20 cellular contexts compared by ENCODE assay signal in genomic region chr6:54245265-54245664, GRCh38.
DNase-seq lines count a peak whose midpoint lies in the region; ATAC-seq and TF ChIP-seq lines count a peak whose summit lies in the region.
"Had no signal": no experiment of that assay in that cellular context is flagged by ENCODE, and none has a peak within 500 bp of the region (broad histone marks: within the 10 kb centered on the region; RNA-seq: fewer than 3 reads in every experiment).

No MANE protein-coding gene starts in this region.

- H2AFZ ChIP-seq in HCT116 (ENCODE audit: low read depth, low read length, poor library complexity, severe bottlenecking), result peak overlapping the region; percentile 15
- no peak overlapping the region for H2AFZ ChIP-seq in mesenchymal stem cell (ENCODE audit: low read depth, low read length)
- H2AFZ ChIP-seq: GM23248 had no signal

- H3K9ac ChIP-seq in HCT116 (ENCODE audit: low read length), result no peak overlapping the region
- H3K9ac ChIP-seq in mesenchymal stem cell (ENCODE audit: low read length), result no peak overlapping the region
- H3K9ac ChIP-seq: BLaER1 treated with 17β-estradiol and CSF1 and Interleukin-3, amounts not matched to agents 10 nM and 100 nM; GM23248 had no signal

- H2BK15ac ChIP-seq in mesenchymal stem cell (ENCODE audit: low read depth, poor library complexity, severe bottlenecking), result no peak overlapping the region

- no peaks in the 10 kb centered on the region for H3K9me2 ChIP-seq in HCT116 (ENCODE audit: insufficient read depth)

- H3K4me1 ChIP-seq in HCT116 (ENCODE audit: control insufficient read depth in 1 of 2, insufficient read depth in 2 of 2, low read length in 2 of 2) (no peaks in the 10 kb centered on the region), mesenchymal stem cell (ENCODE audit: control insufficient read depth, insufficient read depth, low read depth, low read length) (no peaks in the 10 kb centered on the region)
- H3K4me1 ChIP-seq: A549, BE2C, HAP-1 had no signal

- no peak overlapping the region for H3K4me3 ChIP-seq in HCT116 (replicated peaks in 1 of 2; ENCODE audit: low read depth in 1 of 2, low read length in 2 of 2)
- no peak overlapping the region for H3K4me3 ChIP-seq in mesenchymal stem cell (ENCODE audit: insufficient read depth in 1 of 2, low read depth in 1 of 2, low read length in 2 of 2)
- H3K4me3 ChIP-seq: A549; BLaER1 treated with 17β-estradiol and CSF1 and Interleukin-3, amounts not matched to agents 10 nM and 100 nM; GM23248; HAP-1 had no signal

- no peak overlapping the region for H3K4me3 Mint-ChIP-seq in WTC11
- H3K4me3 Mint-ChIP-seq: CD14-positive monocyte; CD4-positive, alpha-beta T cell; CD8-positive, alpha-beta memory T cell had no signal

- POLR2A ChIA-PET in HCT116 (lab: Charles Lee) (no interaction called here), WTC11 (lab: Charles Lee) (no interaction called here)

- H3K9me3 ChIP-seq in HCT116 (ENCODE audit: control insufficient read depth in 1 of 2, insufficient read depth in 1 of 2, low read depth in 1 of 2, low read length in 2 of 2), result no peaks in the 10 kb centered on the region
- H3K9me3 ChIP-seq in mesenchymal stem cell (ENCODE audit: control insufficient read depth, low read length), result no peaks in the 10 kb centered on the region
- H3K9me3 ChIP-seq: A549; BE2C; BLaER1 treated with 17β-estradiol and CSF1 and Interleukin-3, amounts not matched to agents 10 nM and 100 nM; HAP-1 had no signal

- TF ChIP-seq CTCF in HCT116 (IDR thresholded peaks at IDR 0.05 in 2 of 3, conservative IDR thresholded peaks at IDR 0.05 in 1 of 3; ENCODE audit: borderline replicate concordance in 1 of 3, insufficient read depth in 1 of 3, low read depth in 2 of 3, low read length in 2 of 3), result no peak
- TF ChIP-seq CTCF in WTC11 (IDR thresholded peaks at IDR 0.05), result no peak

- H3K79me1 ChIP-seq in mesenchymal stem cell (replicated peaks; ENCODE audit: low read length, poor library complexity, severe bottlenecking), result no peaks in the 10 kb centered on the region

- no peaks in the 10 kb centered on the region for H3K36me3 Mint-ChIP-seq in WTC11
- H3K36me3 Mint-ChIP-seq: CD14-positive monocyte; CD8-positive, alpha-beta memory T cell had no signal

- peak overlapping the region in 1 of 2 experiments; percentile 54 for H2BK12ac ChIP-seq in mesenchymal stem cell (ENCODE audit: low read length in 2 of 2)

- H2AK5ac ChIP-seq in mesenchymal stem cell (ENCODE audit: low read length, severe bottlenecking), result peak overlapping the region; percentile 54

- H3K27ac ChIP-seq in HCT116 (ENCODE audit: low read depth, low read length) (no peak overlapping the region), mesenchymal stem cell (ENCODE audit: low read length, poor library complexity, severe bottlenecking) (no peak overlapping the region)
- H3K27ac ChIP-seq: A549; BLaER1 treated with 17β-estradiol and CSF1 and Interleukin-3, amounts not matched to agents 10 nM and 100 nM; GM23248 had no signal

- H3K18ac ChIP-seq in mesenchymal stem cell (ENCODE audit: low read depth in 1 of 2, low read length in 2 of 2), result peak overlapping the region in 1 of 2 experiments; percentile 16

- H3K9me3 Mint-ChIP-seq in WTC11, result no peaks in the 10 kb centered on the region
- H3K9me3 Mint-ChIP-seq: CD14-positive monocyte; CD4-positive, alpha-beta T cell had no signal

- no peaks in the 10 kb centered on the region for H3K79me2 ChIP-seq in HCT116 (ENCODE audit: insufficient read depth, low read length)

- H3K27me3 Mint-ChIP-seq in WTC11 (ENCODE audit: low read depth), result no peaks in the 10 kb centered on the region
- H3K27me3 Mint-ChIP-seq: CD4-positive, alpha-beta T cell had no signal

- TF ChIP-seq POLR2A in HCT116 (IDR thresholded peaks at IDR 0.05; ENCODE audit: borderline replicate concordance, extremely low read depth, insufficient read depth, insufficient read length), result no peak

- H3K4me2 ChIP-seq in HCT116 (ENCODE audit: low read length) (no peak overlapping the region), mesenchymal stem cell (ENCODE audit: low read length, poor library complexity, severe bottlenecking) (no peak overlapping the region)
- H3K4me2 ChIP-seq: A549; BLaER1 treated with 17β-estradiol and CSF1 and Interleukin-3, amounts not matched to agents 10 nM and 100 nM had no signal

- intact Hi-C loops in HCT116 (cut with micrococcal nuclease), result loop anchor here (10.0 kb wide), 1 partner anchor 820 kb away; no protein-coding TSS in a partner anchor

- CTCF ChIA-PET in HCT116 (lab: Charles Lee) (interaction anchor here (0.8 to 1.9 kb wide), 6 partner anchors 8 to 263 kb away, joined by 3 to 9 read pairs (median 4); no protein-coding TSS in a partner anchor), WTC11 (lab: Charles Lee) (interaction anchor here (0.8 to 2.2 kb wide), 9 partner anchors 11 to 289 kb away, joined by 3 to 26 read pairs (median 3); no protein-coding TSS in a partner anchor)

- 80% methylated on average over 1 of the region's 2 CpGs for WGBS in mesenchymal stem cell

- no peak overlapping the region for H3K14ac ChIP-seq in mesenchymal stem cell (ENCODE audit: low read length in 2 of 2)

- H3K36me3 ChIP-seq in HCT116 (ENCODE audit: control insufficient read depth in 1 of 2, insufficient read depth in 2 of 2, low read length in 2 of 2), result no peaks in the 10 kb centered on the region
- H3K36me3 ChIP-seq in mesenchymal stem cell (ENCODE audit: control insufficient read depth in 1 of 2, insufficient read depth in 2 of 2, low read depth in 1 of 2, low read length in 2 of 2), result no peaks in the 10 kb centered on the region
- H3K36me3 ChIP-seq: BE2C; BLaER1 treated with 17β-estradiol and CSF1 and Interleukin-3, amounts not matched to agents 10 nM and 100 nM; HAP-1 had no signal

- no peak overlapping the region for H2BK5ac ChIP-seq in mesenchymal stem cell (ENCODE audit: low read depth, low read length, poor library complexity, severe bottlenecking)

- TF ChIP-seq RAD21 in HCT116 (IDR thresholded peaks at IDR 0.05; ENCODE audit: low read depth), result no peak

- no peak overlapping the region for H3K23ac ChIP-seq in mesenchymal stem cell (ENCODE audit: low read length in 2 of 2)

- no peaks in the 10 kb centered on the region for H3K27me3 ChIP-seq in HCT116 (ENCODE audit: insufficient read depth, low read length)
- no peaks in the 10 kb centered on the region for H3K27me3 ChIP-seq in mesenchymal stem cell (ENCODE audit: control insufficient read depth in 1 of 2, insufficient read depth in 1 of 2, low read length in 2 of 2)
- H3K27me3 ChIP-seq: BE2C; BLaER1 treated with 17β-estradiol and CSF1 and Interleukin-3, amounts not matched to agents 10 nM and 100 nM had no signal

- BruUV-seq in HCT116 (replicated peaks; lab: Mats Ljungman, UMichigan), result no TSS peak

- no peaks in the 10 kb centered on the region for H3K4me1 Mint-ChIP-seq in WTC11
- H3K4me1 Mint-ChIP-seq: CD14-positive monocyte; CD8-positive, alpha-beta memory T cell had no signal

- no peak overlapping the region for H4K91ac ChIP-seq in mesenchymal stem cell (ENCODE audit: low read length)

- no peak overlapping the region for H3K27ac Mint-ChIP-seq in WTC11
- H3K27ac Mint-ChIP-seq: CD14-positive monocyte; CD4-positive, alpha-beta T cell; CD8-positive, alpha-beta memory T cell had no signal

- ATAC-seq in HCT116 (no peak), WTC11 (peak; percentile 67), GM18870 (IDR thresholded peaks at IDR 0.05; ENCODE audit: unreplicated experiment) (no peak)
- ATAC-seq: A549 had no signal

- no peak overlapping the region for H2BK120ac ChIP-seq in mesenchymal stem cell (ENCODE audit: low read depth, low read length)

- RAD21 ChIA-PET in HCT116 (lab: Charles Lee; ENCODE audit: low non-redundant PET in 1 of 2, low total read pairs in 2 of 2, uncharacterized antibody in 2 of 2, unreplicated experiment in 2 of 2), result interaction anchor here in 1 of 2 experiments (2.3 kb wide), 1 partner anchor 259 kb away, joined by 6 read pairs; no protein-coding TSS in a partner anchor

- DNase-seq in HCT116 (ENCODE audit: low read depth, low spot score) (no peak), WTC11 (ENCODE audit: low spot score) (no peak), mesenchymal stem cell (no peak), SIG-M5 (lab: John Stamatoyannopoulos, UW) (no peak), globus pallidus (ENCODE audit: low spot score) (no peak)
- DNase-seq: 8988T; ACHN; AML-193; BE2C; CD4-positive, alpha-beta T cell; CD8-positive, alpha-beta memory T cell; DMS53; DMS79 treated with DMSO at 0.1 percent for 48 hours; GF-D8; GM23248 had no signal

- no peak overlapping the region for H3K4ac ChIP-seq in mesenchymal stem cell (ENCODE audit: low read depth in 1 of 2, low read length in 2 of 2)

- no peak overlapping the region for H4K8ac ChIP-seq in mesenchymal stem cell (ENCODE audit: low read length)

- no peaks in the 10 kb centered on the region for H4K20me1 ChIP-seq in HCT116 (ENCODE audit: insufficient read depth)
- H4K20me1 ChIP-seq: BLaER1 treated with 17β-estradiol and CSF1 and Interleukin-3, amounts not matched to agents 10 nM and 100 nM had no signal

TF ChIP-seq in HCT116, 20 proteins besides CTCF, POLR2A, EP300 and RAD21:
- TF ChIP-seq SRF (IDR thresholded peaks at IDR 0.05; ENCODE audit: low read depth), result no peak
TF ChIP-seq in HCT116: peak in this region for 0.

TF ChIP-seq in WTC11, 78 proteins besides CTCF, POLR2A, EP300 and RAD21 (continues in another document):
- TF ChIP-seq, protein P1, sequence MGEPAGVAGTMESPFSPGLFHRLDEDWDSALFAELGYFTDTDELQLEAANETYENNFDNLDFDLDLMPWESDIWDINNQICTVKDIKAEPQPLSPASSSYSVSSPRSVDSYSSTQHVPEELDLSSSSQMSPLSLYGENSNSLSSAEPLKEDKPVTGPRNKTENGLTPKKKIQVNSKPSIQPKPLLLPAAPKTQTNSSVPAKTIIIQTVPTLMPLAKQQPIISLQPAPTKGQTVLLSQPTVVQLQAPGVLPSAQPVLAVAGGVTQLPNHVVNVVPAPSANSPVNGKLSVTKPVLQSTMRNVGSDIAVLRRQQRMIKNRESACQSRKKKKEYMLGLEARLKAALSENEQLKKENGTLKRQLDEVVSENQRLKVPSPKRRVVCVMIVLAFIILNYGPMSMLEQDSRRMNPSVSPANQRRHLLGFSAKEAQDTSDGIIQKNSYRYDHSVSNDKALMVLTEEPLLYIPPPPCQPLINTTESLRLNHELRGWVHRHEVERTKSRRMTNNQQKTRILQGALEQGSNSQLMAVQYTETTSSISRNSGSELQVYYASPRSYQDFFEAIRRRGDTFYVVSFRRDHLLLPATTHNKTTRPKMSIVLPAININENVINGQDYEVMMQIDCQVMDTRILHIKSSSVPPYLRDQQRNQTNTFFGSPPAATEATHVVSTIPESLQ (CRISPR knock-in tag; IDR thresholded peaks at IDR 0.05), result no peak
- TF ChIP-seq SMAD4 (CRISPR knock-in tag; IDR thresholded peaks at IDR 0.05), result no peak
- TF ChIP-seq PRRX2 (CRISPR knock-in tag; IDR thresholded peaks at IDR 0.05), result no peak
- TF ChIP-seq ZNF263 (CRISPR knock-in tag; IDR thresholded peaks at IDR 0.05; ENCODE audit: low read depth), result no peak
- TF ChIP-seq GABPB1 (CRISPR knock-in tag; IDR thresholded peaks at IDR 0.05), result no peak
- no peak for TF ChIP-seq IRF2 (CRISPR knock-in tag; IDR thresholded peaks at IDR 0.05; ENCODE audit: borderline replicate concordance, low read depth)
